Comparison of ENCODE assay signal across 9 cellular contexts in the genomic region with DNA sequence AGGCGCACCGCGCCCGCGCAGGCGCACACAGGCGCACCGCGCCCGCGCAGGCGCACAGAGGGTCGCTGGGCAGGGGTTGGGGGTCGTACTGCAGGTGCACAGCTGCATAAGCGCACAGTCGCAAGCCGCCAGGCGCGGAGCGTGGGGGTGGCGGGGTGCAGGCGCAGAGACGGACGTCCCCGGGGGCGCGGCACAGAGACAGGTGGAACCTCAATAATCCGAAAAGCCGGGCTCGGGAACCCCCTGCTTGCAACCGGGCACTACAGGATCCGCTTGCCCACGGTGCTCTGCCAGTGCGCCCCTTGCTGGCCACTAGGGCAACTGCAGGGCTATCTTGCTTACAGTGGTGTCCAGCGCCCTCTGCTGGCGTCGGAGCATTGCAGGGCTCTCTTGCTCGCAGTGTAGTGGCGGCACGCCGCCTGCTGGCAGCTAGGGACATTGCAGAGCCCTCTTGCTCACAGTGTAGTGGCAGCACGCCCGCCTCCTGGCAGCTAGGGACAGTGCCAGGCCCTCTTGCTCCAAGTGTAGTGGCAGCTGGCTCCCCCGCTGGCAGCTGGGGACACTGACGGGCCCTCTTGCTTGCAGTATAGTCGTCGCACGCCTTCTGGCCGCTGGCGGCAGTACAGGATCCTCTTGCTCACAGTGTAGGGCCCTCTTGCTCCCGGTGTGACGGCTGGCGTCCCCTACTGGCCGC. TPM values are rescaled to one million over a fixed set of nuclear protein-coding genes. Genes with fewer than 3 reads are reported as not detected.
DNase-seq lines count a peak whose midpoint lies in the region; ATAC-seq, FAIRE-seq and TF ChIP-seq lines count a peak whose summit lies in the region.
"Had no signal": no experiment of that assay in that cellular context is flagged by ENCODE, and none has a peak within 500 bp of the region (broad histone marks: within the 10 kb centered on the region; RNA-seq: fewer than 3 reads in every experiment).

No MANE protein-coding gene starts in this region.

- H3K4me3 ChIP-seq in H7 (ENCODE audit: insufficient read depth, low read depth, low read length) = no peak overlapping the region
- no peak overlapping the region for H3K4me3 ChIP-seq in keratinocyte (ENCODE audit: control insufficient read depth in 2 of 3, extremely low read depth in 1 of 3, insufficient read depth in 2 of 3, low read depth in 1 of 3, low read length in 3 of 3)

- H3K79me2 ChIP-seq in keratinocyte (ENCODE audit: control insufficient read depth, insufficient read depth, low read length) = no peaks in the 10 kb centered on the region

- H3K27me3 ChIP-seq in H7 (ENCODE audit: control insufficient read depth, insufficient read depth, low read length) (no peaks in the 10 kb centered on the region), keratinocyte (ENCODE audit: control insufficient read depth, extremely low read depth, insufficient read depth, low read length) (no peaks in the 10 kb centered on the region)

- DNase-seq in H7 = peak; percentile 73
- DNase-seq in T-helper 1 cell = peak; percentile 34 to 67 (median 58)
- peak; percentile 2 for DNase-seq in amniotic stem cell (lab: John Stamatoyannopoulos, UW)
- no peak for DNase-seq in keratinocyte (ENCODE audit: low read depth, low spot score)
- peak; percentile 66 for DNase-seq in stimulated activated CD4-positive, alpha-beta T cell treated with anti-CD3 and anti-CD28 coated beads, Interleukin-4, amount 100 ng/mL, for 1 hour
- DNase-seq in globus pallidus (ENCODE audit: low spot score) = no peak
- no peak for DNase-seq in middle frontal gyrus (ENCODE audit: extremely low spot score, low spot score)

- H3K9me3 ChIP-seq in keratinocyte (ENCODE audit: control insufficient read depth, low read depth, low read length) = no peaks in the 10 kb centered on the region

- no peak for FAIRE-seq in keratinocyte (lab: Jason Lieb, UNC)
- FAIRE-seq: TTC549 had no signal

- H2AFZ ChIP-seq in keratinocyte (ENCODE audit: control insufficient read depth, low read length) = no peak overlapping the region

- no peak overlapping the region for H3K9ac ChIP-seq in keratinocyte (ENCODE audit: control insufficient read depth, extremely low read depth, insufficient read depth, low read length)

- H3K36me3 ChIP-seq in H7 (replicated peaks; ENCODE audit: control insufficient read depth, insufficient read depth, low read length) (no peaks in the 10 kb centered on the region), keratinocyte (ENCODE audit: control insufficient read depth in 2 of 2, extremely low read depth in 1 of 2, insufficient read depth in 2 of 2, low read length in 2 of 2) (no peaks in the 10 kb centered on the region)

- no peak for ATAC-seq in GM18873 (IDR thresholded peaks at IDR 0.05; ENCODE audit: low FRiP score, unreplicated experiment)

- dilution Hi-C loops in keratinocyte (cut with MboI; ENCODE audit: extremely low pct_ligation_motif_present, low sequenced_read_pairs) = no loop called here

- H3K4me1 ChIP-seq in keratinocyte (ENCODE audit: control insufficient read depth, extremely low read depth, insufficient read depth, low read length) = no peaks in the 10 kb centered on the region

- no peak overlapping the region for H3K4me2 ChIP-seq in keratinocyte (ENCODE audit: control insufficient read depth, extremely low read depth, insufficient read depth, low read depth, low read length)

- no peaks in the 10 kb centered on the region for H3K9me1 ChIP-seq in keratinocyte (ENCODE audit: control insufficient read depth, extremely low read depth, insufficient read depth, low read length)

- no peak overlapping the region for H3K27ac ChIP-seq in keratinocyte (ENCODE audit: control insufficient read depth, insufficient read depth, low read length)

- peak; percentile 74 to 99 (median 92) for TF ChIP-seq CTCF in keratinocyte (optimal IDR thresholded peaks at IDR 0.05 in 1 of 3, IDR thresholded peaks at IDR 0.05 in 1 of 3, conservative IDR thresholded peaks at IDR 0.05 in 1 of 3; ENCODE audit: extremely low read depth in 1 of 3, insufficient read depth in 2 of 3, low read length in 3 of 3)

- H4K20me1 ChIP-seq in keratinocyte (ENCODE audit: control insufficient read depth, extremely low read depth, insufficient read depth, low read length) = no peaks in the 10 kb centered on the region

RNA-seq across cellular contexts. Expression of a gene that starts 34.9 kb away (rescaled TPM):
- total RNA-seq in H7 (2014; rRNA removed; shearing (Covaris generic)) = 2.0 and 2.3 TPM in 2 replicates
- polyA plus RNA-seq in keratinocyte = 25.1 to 38.0 TPM (median 26.3 TPM) in 3 replicates
- polyA plus RNA-seq in keratinocyte (2011; ENCODE audit: low read depth) = 13.8 TPM
- 18.4 and 27.4 TPM in 2 replicates for polyA plus RNA-seq in keratinocyte (2011; cell fraction: cytosol; rRNA removed)
- 29.7 and 36.8 TPM in 2 replicates for polyA plus RNA-seq in keratinocyte (2011; cell fraction: nucleus; rRNA removed)
- polyA plus RNA-seq in keratinocyte (2012; ENCODE audit: low replicate concordance) = 21.0 and 22.9 TPM in 2 replicates
- 4.9 to 22.2 TPM (median 12.2 TPM) in 3 replicates for polyA minus RNA-seq in keratinocyte
- polyA minus RNA-seq in keratinocyte (2011; cell fraction: cytosol; rRNA and poly(A)+ RNA removed) = 23.8 TPM
- polyA minus RNA-seq in keratinocyte (2011; cell fraction: nucleus; rRNA and poly(A)+ RNA removed) = 20.2 and 25.4 TPM in 2 replicates

Comparison
In these comparisons a context has a peak if more than half of its experiments do, and no peak if none do; other contexts are left out.
1. DNase-seq: peak in H7 (single experiment), T-helper 1 cell (5 of 5), amniotic stem cell (single experiment) and stimulated activated CD4-positive, alpha-beta T cell treated with anti-CD3 and anti-CD28 coated beads, Interleukin-4, amount 100 ng/mL, for 1 hour (single experiment); none in keratinocyte (single experiment), globus pallidus (single experiment) and middle frontal gyrus (single experiment).